ENCODE assay signal across 8 cellular contexts in genomic region chr7:106714590-106715442, GRCh38. TPM values are rescaled to one million over a fixed set of nuclear protein-coding genes. Genes with fewer than 3 reads are reported as not detected.
DNase-seq lines count a peak whose midpoint lies in the region; TF ChIP-seq lines count a peak whose summit lies in the region.
"Not testable (repeated sequence)": the region's sequence is repeated elsewhere in the genome, so short reads cannot be mapped to it uniquely, and the experiment has no call there.

No MANE protein-coding gene starts in this region.

- H3K4me1 Mint-ChIP-seq in activated CD4-positive, alpha-beta T cell treated with anti-CD3 and anti-CD28 coated beads, Interleukin-2, amount 10 ng/mL, durations not matched to agents 24 days and 14 days, result peaks cover 16% of the 10 kb centered on the region
- H3K4me1 Mint-ChIP-seq in activated naive CD4-positive, alpha-beta T cell treated with anti-CD3 and anti-CD28 coated beads, Interleukin-2, amount 50 U/mL, for 24 hours, result not testable (repeated sequence)
- H3K4me1 Mint-ChIP-seq in stimulated activated naive CD8-positive, alpha-beta T cell treated with anti-CD3 and anti-CD28 coated beads, Interleukin-15, Interleukin-2, amounts not matched to agents 100 ng/mL and 50 ng/mL, for 24 hours (ENCODE audit: low read depth), result peaks cover 14% of the 10 kb centered on the region

- intact Hi-C loops in activated CD4-positive, alpha-beta T cell treated with anti-CD3 and anti-CD28 coated beads, Interleukin-2, amount 10 ng/mL, durations not matched to agents 24 days and 14 days (cut with micrococcal nuclease), result loop anchor here (5.0 kb wide), 3 partner anchors 233 to 452 kb away; partner anchors contain the start of gene HBP1

- DNase-seq in ELR (ENCODE audit: low read depth) (peak; percentile 74), HT1080 (ENCODE audit: low read depth) (peak; percentile 27), RPMI7951 (ENCODE audit: low read depth) (peak; percentile 70), astrocyte of the spinal cord (ENCODE audit: low read depth, low spot score) (peak; percentile 19), fibroblast of villous mesenchyme (ENCODE audit: low read depth) (peak; percentile 81)
- not testable (repeated sequence) for DNase-seq in activated CD4-positive, alpha-beta T cell treated with anti-CD3 and anti-CD28 coated beads, Interleukin-2, amount 10 ng/mL, durations not matched to agents 24 days and 14 days

- not testable (repeated sequence) for H3K27me3 Mint-ChIP-seq in activated CD4-positive, alpha-beta T cell treated with anti-CD3 and anti-CD28 coated beads, Interleukin-2, amount 10 ng/mL, durations not matched to agents 24 days and 14 days; activated naive CD4-positive, alpha-beta T cell treated with anti-CD3 and anti-CD28 coated beads, Interleukin-2, amount 50 U/mL, for 24 hours; stimulated activated naive CD8-positive, alpha-beta T cell treated with anti-CD3 and anti-CD28 coated beads, Interleukin-15, Interleukin-2, amounts not matched to agents 100 ng/mL and 50 ng/mL, for 24 hours

- not testable (repeated sequence) for H3K4me3 Mint-ChIP-seq in activated CD4-positive, alpha-beta T cell treated with anti-CD3 and anti-CD28 coated beads, Interleukin-2, amount 10 ng/mL, durations not matched to agents 24 days and 14 days; stimulated activated naive CD8-positive, alpha-beta T cell treated with anti-CD3 and anti-CD28 coated beads, Interleukin-15, Interleukin-2, amounts not matched to agents 100 ng/mL and 50 ng/mL, for 24 hours
- H3K4me3 Mint-ChIP-seq in activated naive CD4-positive, alpha-beta T cell treated with anti-CD3 and anti-CD28 coated beads, Interleukin-2, amount 50 U/mL, for 24 hours, result peak overlapping the region; percentile 40

- in situ Hi-C loops in astrocyte of the spinal cord (cut with HindIII; ENCODE audit: low sequenced_read_pairs), result not testable (repeated sequence)

- not testable (repeated sequence) for TF ChIP-seq CTCF in astrocyte of the spinal cord (IDR thresholded peaks at IDR 0.05; ENCODE audit: low read depth, low read length); fibroblast of villous mesenchyme (IDR thresholded peaks at IDR 0.05; ENCODE audit: insufficient read depth, low read depth, low read length)

- peaks cover 17% of the 10 kb centered on the region for H3K9me3 Mint-ChIP-seq in activated CD4-positive, alpha-beta T cell treated with anti-CD3 and anti-CD28 coated beads, Interleukin-2, amount 10 ng/mL, durations not matched to agents 24 days and 14 days
- not testable (repeated sequence) for H3K9me3 Mint-ChIP-seq in activated naive CD4-positive, alpha-beta T cell treated with anti-CD3 and anti-CD28 coated beads, Interleukin-2, amount 50 U/mL, for 24 hours
- peaks cover 14% of the 10 kb centered on the region for H3K9me3 Mint-ChIP-seq in stimulated activated naive CD8-positive, alpha-beta T cell treated with anti-CD3 and anti-CD28 coated beads, Interleukin-15, Interleukin-2, amounts not matched to agents 100 ng/mL and 50 ng/mL, for 24 hours

- not testable (repeated sequence) for H3K4me3 ChIP-seq in astrocyte of the spinal cord (ENCODE audit: low read depth, low read length); fibroblast of villous mesenchyme (ENCODE audit: low read depth, low read length)

- peak overlapping the region; percentile 45 for H3K27ac Mint-ChIP-seq in activated CD4-positive, alpha-beta T cell treated with anti-CD3 and anti-CD28 coated beads, Interleukin-2, amount 10 ng/mL, durations not matched to agents 24 days and 14 days
- H3K27ac Mint-ChIP-seq in activated naive CD4-positive, alpha-beta T cell treated with anti-CD3 and anti-CD28 coated beads, Interleukin-2, amount 50 U/mL, for 24 hours, result peak overlapping the region; percentile 91
- peak overlapping the region; percentile 85 for H3K27ac Mint-ChIP-seq in stimulated activated naive CD8-positive, alpha-beta T cell treated with anti-CD3 and anti-CD28 coated beads, Interleukin-15, Interleukin-2, amounts not matched to agents 100 ng/mL and 50 ng/mL, for 24 hours

- H3K36me3 Mint-ChIP-seq in activated CD4-positive, alpha-beta T cell treated with anti-CD3 and anti-CD28 coated beads, Interleukin-2, amount 10 ng/mL, durations not matched to agents 24 days and 14 days (ENCODE audit: low read depth); activated naive CD4-positive, alpha-beta T cell treated with anti-CD3 and anti-CD28 coated beads, Interleukin-2, amount 50 U/mL, for 24 hours; stimulated activated naive CD8-positive, alpha-beta T cell treated with anti-CD3 and anti-CD28 coated beads, Interleukin-15, Interleukin-2, amounts not matched to agents 100 ng/mL and 50 ng/mL, for 24 hours (ENCODE audit: low read depth): not testable (repeated sequence)

RNA-seq across cellular contexts. Expression of gene CCDC71L, which starts 53.9 kb away (rescaled TPM):
- 18.1 and 21.8 TPM in 2 replicates for total RNA-seq in HT1080 (2014; rRNA removed; shearing (Covaris generic))
- 12.1 and 17.2 TPM in 2 replicates for polyA plus RNA-seq in HT1080 (2015; cell fraction: cytosol; rRNA removed)
- 8.9 and 9.3 TPM in 2 replicates for polyA plus RNA-seq in HT1080 (2015; cell fraction: nucleus; rRNA removed)
- total RNA-seq in RPMI7951 (2014; rRNA removed; shearing (Covaris generic)), result 19.2 and 19.6 TPM in 2 replicates
- 19.5 and 21.3 TPM in 2 replicates for total RNA-seq in activated CD4-positive, alpha-beta T cell treated with anti-CD3 and anti-CD28 coated beads, Interleukin-2, amount 10 ng/mL, durations not matched to agents 24 days and 14 days
- 50.3 and 58.7 TPM in 2 replicates for total RNA-seq in fibroblast of villous mesenchyme
